In the genomic region with DNA sequence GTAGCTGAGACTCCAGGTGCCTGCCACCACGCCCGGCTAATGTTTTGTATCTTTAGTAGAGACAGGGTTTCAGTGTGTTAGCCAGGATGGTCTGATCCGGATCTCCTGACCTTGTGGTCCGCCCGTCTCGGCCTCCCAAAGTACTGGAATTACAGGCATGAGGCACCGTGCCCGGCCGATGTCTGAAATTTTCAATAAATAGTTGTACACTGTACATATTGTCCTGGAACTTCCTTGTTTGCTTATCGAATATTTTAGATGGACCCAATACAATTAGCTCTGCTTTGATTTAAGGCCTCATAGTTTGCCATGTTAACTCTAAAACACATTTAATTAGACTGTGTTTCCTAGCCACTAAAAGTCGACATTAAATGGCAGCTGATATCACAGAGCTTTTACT, we compare ENCODE assay signal across 15 cellular contexts. TPM values are rescaled to one million over a fixed set of nuclear protein-coding genes. Genes with fewer than 3 reads are reported as not detected.
"Had no signal": no experiment of that assay in that cellular context is flagged by ENCODE, and none has a peak within 500 bp of the region (broad histone marks: within the 10 kb centered on the region; RNA-seq: fewer than 3 reads in every experiment).

No MANE protein-coding gene starts in this region.

RNA-seq across cellular contexts. Expression of a gene that starts 57.3 kb away (rescaled TPM):
- total RNA-seq: activated B cell treated with CpG ODN at 0.5 μM for 24 hours; activated CD4-positive, alpha-beta memory T cell treated with anti-CD3 and anti-CD28 coated beads for 36 hours; activated CD4-positive, alpha-beta memory T cell treated with anti-CD3 and anti-CD28 coated beads, Interleukin-2, amount 10 ng/mL, durations not matched to agents 7 days and 5 days; activated CD4-positive, alpha-beta T cell treated with anti-CD3 and anti-CD28 coated beads for 36 hours; activated CD4-positive, alpha-beta T cell treated with anti-CD3 and anti-CD28 coated beads, Interleukin-2, amount 10 ng/mL, durations not matched to agents 24 days and 14 days; activated CD4-positive, alpha-beta T cell treated with anti-CD3 and anti-CD28 coated beads, Interleukin-2, amount 10 ng/mL, durations not matched to agents 7 days and 5 days; activated CD8-positive, alpha-beta memory T cell treated with anti-CD3 and anti-CD28 coated beads for 36 hours; activated CD8-positive, alpha-beta memory T cell treated with anti-CD3 and anti-CD28 coated beads, Interleukin-2, amount 10 ng/mL, durations not matched to agents 7 days and 5 days; activated CD8-positive, alpha-beta T cell treated with anti-CD3 and anti-CD28 coated beads for 36 hours; activated CD8-positive, alpha-beta T cell treated with anti-CD3 and anti-CD28 coated beads, Interleukin-2, amount 10 ng/mL, durations not matched to agents 7 days and 5 days; T-cell; T-helper 1 cell treated with Interleukin-12 subunit alpha and Interleukin-12 subunit beta and Interleukin-4 antibody, amounts not matched to agents 30 ng/mL and 1 ng/mL, for 36 hours; T-helper 17 cell; T-helper 2 cell treated with Interferon-gamma antibody and Interleukin-4, amounts not matched to agents 100 ng/mL and 5 ng/mL, for 36 hours; WTC11 had no signal
